1 cellular context compared by ENCODE assay signal in genomic region chr2:15122915-15123314, GRCh38.
TF ChIP-seq lines count a peak whose summit lies in the region.

No MANE protein-coding gene starts in this region.

TF ChIP-seq in GM23338, 12 proteins besides CTCF, POLR2A, EP300 and RAD21 (continued from another document):
- TF ChIP-seq REST (IDR thresholded peaks at IDR 0.05; ENCODE audit: unreplicated experiment) (no peak), POLR2AphosphoS5 (IDR thresholded peaks at IDR 0.05; ENCODE audit: low read depth) (no peak), NANOG (IDR thresholded peaks at IDR 0.05; ENCODE audit: borderline replicate concordance) (no peak), STAT1 (IDR thresholded peaks at IDR 0.05; ENCODE audit: unreplicated experiment) (no peak), ZNF331 (CRISPR knock-in tag; IDR thresholded peaks at IDR 0.05; ENCODE audit: low read depth) (no peak), EZH2 (IDR thresholded peaks at IDR 0.05; ENCODE audit: low read depth, unreplicated experiment) (no peak), ZNF462 (CRISPR knock-in tag; IDR thresholded peaks at IDR 0.05) (no peak)
